ENCODE assay signal across 18 cellular contexts in genomic region chr7:8086239-8086638, GRCh38.
DNase-seq lines count a peak whose midpoint lies in the region; ATAC-seq and TF ChIP-seq lines count a peak whose summit lies in the region.
"Had no signal": no experiment of that assay in that cellular context is flagged by ENCODE, and none has a peak within 500 bp of the region (broad histone marks: within the 10 kb centered on the region; RNA-seq: fewer than 3 reads in every experiment).

No MANE protein-coding gene starts in this region.

- H3K4me3 ChIP-seq in HUES48 (ENCODE audit: low read depth, low read length) (no peak overlapping the region), endodermal cell (ENCODE audit: low read length) (no peak overlapping the region), right lobe of liver (no peak overlapping the region)
- H3K4me3 ChIP-seq: BLaER1 had no signal

- H3K9ac ChIP-seq in HUES48 (ENCODE audit: low read depth, low read length) (no peak overlapping the region), endodermal cell (ENCODE audit: extremely low read depth, low read length, poor library complexity, severe bottlenecking) (no peak overlapping the region)
- H3K9ac ChIP-seq: BLaER1 had no signal

- WGBS in endodermal cell (ENCODE audit: insufficient coverage in 1 of 2, insufficient read length in 1 of 2), 2 experiments: 88 to 89% methylated on average over 4 to 6 of the region's 6 CpGs
- 93% methylated on average over 6 of the region's 6 CpGs for WGBS in right lobe of liver (ENCODE audit: insufficient coverage, low coverage, low lambda C conversion rate, missing lambda C conversion rate)

- H3K27me3 Mint-ChIP-seq in endodermal cell (ENCODE audit: insufficient read depth): no peaks in the 10 kb centered on the region
- H3K27me3 Mint-ChIP-seq in progenitor cell of endocrine pancreas: no peaks in the 10 kb centered on the region
- H3K27me3 Mint-ChIP-seq: CD4-positive, alpha-beta memory T cell; IgD-negative memory B cell had no signal

- TF ChIP-seq CTCF in endodermal cell (conservative IDR thresholded peaks at IDR 0.05) (no peak), progenitor cell of endocrine pancreas (IDR thresholded peaks at IDR 0.05; ENCODE audit: unreplicated experiment) (no peak), right lobe of liver (IDR thresholded peaks at IDR 0.05) (no peak)

- DNase-seq in ELF-1 (ENCODE audit: low read depth, low spot score): peak; percentile 11
- DNase-seq in endodermal cell: peak; percentile 50
- DNase-seq in progenitor cell of endocrine pancreas (ENCODE audit: low spot score, unreplicated experiment): no peak
- DNase-seq in NCI-H1694 (lab: John Stamatoyannopoulos, UW): no peak
- no peak for DNase-seq in effector CD4-positive, alpha-beta T cell
- DNase-seq in right lobe of liver: no peak
- DNase-seq: 8988T; CD4-positive, alpha-beta memory T cell; DMS153; DMS79; GF-D8; GOT3; H7 had no signal

- intact Hi-C loops in right lobe of liver (cut with DNase I): no loop called here

- peaks cover 27% of the 10 kb centered on the region for H3K36me3 Mint-ChIP-seq in endodermal cell (ENCODE audit: low read depth)
- peaks cover 13% of the 10 kb centered on the region for H3K36me3 Mint-ChIP-seq in progenitor cell of endocrine pancreas (ENCODE audit: insufficient read depth)

- TF ChIP-seq POLR2A in right lobe of liver (IDR thresholded peaks at IDR 0.05): no peak

- H3K36me3 ChIP-seq in HUES48 (ENCODE audit: control insufficient read depth, insufficient read depth, low read length): peaks cover 10% of the 10 kb centered on the region
- peaks cover 33% of the 10 kb centered on the region for H3K36me3 ChIP-seq in endodermal cell (ENCODE audit: control insufficient read depth, insufficient read depth, low read length)
- no peaks in the 10 kb centered on the region for H3K36me3 ChIP-seq in right lobe of liver

- ATAC-seq in right lobe of liver: no peak
- ATAC-seq: HepG2 had no signal

- H3K9me3 Mint-ChIP-seq in endodermal cell (no peaks in the 10 kb centered on the region), progenitor cell of endocrine pancreas (ENCODE audit: low read depth) (no peaks in the 10 kb centered on the region)
- H3K9me3 Mint-ChIP-seq: CD14-positive monocyte, IgD-negative memory B cell had no signal

- H3K27ac ChIP-seq in HUES48 (ENCODE audit: low read depth, low read length): peak overlapping the region; percentile 24
- no peak overlapping the region for H3K27ac ChIP-seq in endodermal cell (ENCODE audit: low read depth, low read length)
- no peak overlapping the region for H3K27ac ChIP-seq in right lobe of liver
- H3K27ac ChIP-seq: BLaER1 had no signal

- H3K4me1 Mint-ChIP-seq in endodermal cell: peaks cover 21% of the 10 kb centered on the region
- peaks cover 5% of the 10 kb centered on the region for H3K4me1 Mint-ChIP-seq in progenitor cell of endocrine pancreas (ENCODE audit: low read depth)
- H3K4me1 Mint-ChIP-seq: CD14-positive monocyte, IgD-negative memory B cell had no signal

- H3K9me3 ChIP-seq in HUES48 (ENCODE audit: control insufficient read depth, insufficient read depth, low read length): no peaks in the 10 kb centered on the region
- no peaks in the 10 kb centered on the region for H3K9me3 ChIP-seq in endodermal cell (ENCODE audit: control insufficient read depth, low read length)
- H3K9me3 ChIP-seq in right lobe of liver: no peaks in the 10 kb centered on the region
- H3K9me3 ChIP-seq: BLaER1 had no signal

- H3K27me3 ChIP-seq in HUES48 (ENCODE audit: control insufficient read depth, insufficient read depth, low read length) (no peaks in the 10 kb centered on the region), endodermal cell (ENCODE audit: control insufficient read depth, insufficient read depth, low read length, poor library complexity, severe bottlenecking) (no peaks in the 10 kb centered on the region), right lobe of liver (no peaks in the 10 kb centered on the region)
- H3K27me3 ChIP-seq: BLaER1 had no signal

- H3K4me1 ChIP-seq in HUES48 (ENCODE audit: control insufficient read depth, insufficient read depth, low read length) (peaks cover 32% of the 10 kb centered on the region), endodermal cell (ENCODE audit: control insufficient read depth, insufficient read depth, low read length) (peaks cover 5% of the 10 kb centered on the region), right lobe of liver (no peaks in the 10 kb centered on the region)
- H3K4me1 ChIP-seq: BLaER1 had no signal

- H3K27ac Mint-ChIP-seq in endodermal cell (peak overlapping the region; percentile 1), progenitor cell of endocrine pancreas (peak overlapping the region; percentile 65)
- H3K27ac Mint-ChIP-seq: CD14-positive monocyte, IgD-negative memory B cell had no signal

- H3K4me3 Mint-ChIP-seq in endodermal cell (no peak overlapping the region), progenitor cell of endocrine pancreas (ENCODE audit: low read depth) (no peak overlapping the region)
- H3K4me3 Mint-ChIP-seq: CD14-positive monocyte; CD4-positive, alpha-beta memory T cell; IgD-negative memory B cell had no signal

Comparison
In these comparisons a context has a peak if more than half of its experiments do, and no peak if none do; other contexts are left out.
1. DNase-seq: peak in ELF-1 (single experiment) and endodermal cell (single experiment); none in progenitor cell of endocrine pancreas (single experiment), NCI-H1694 (single experiment), effector CD4-positive, alpha-beta T cell (single experiment) and right lobe of liver (0 of 3).